In the genomic region with DNA sequence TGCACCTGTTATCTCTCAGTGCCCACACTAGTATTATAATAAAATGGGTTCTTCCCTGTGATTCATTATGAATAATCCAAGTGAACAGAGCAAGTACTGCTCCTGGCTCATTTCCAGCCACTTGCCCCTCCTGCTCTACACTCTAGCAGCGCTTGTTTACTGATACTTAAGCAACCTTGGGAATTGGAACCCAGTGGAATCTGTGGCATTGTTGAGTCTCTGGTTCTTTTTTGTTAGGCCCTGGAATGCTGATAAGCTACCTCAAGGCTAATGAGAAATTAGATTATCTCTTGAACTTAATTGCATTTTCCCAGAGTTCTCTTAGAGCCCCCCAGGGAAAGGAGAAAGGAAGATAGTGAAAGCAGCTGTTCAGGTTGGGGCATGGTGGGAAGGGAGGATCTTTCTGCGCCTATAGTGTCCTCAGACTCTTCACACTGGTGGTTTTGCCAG, we compare ENCODE assay signal across 9 cellular contexts. TPM values are rescaled to one million over a fixed set of nuclear protein-coding genes. Genes with fewer than 3 reads are reported as not detected.
A peak's percentile ranks its signal among the peaks of the same experiment; 100 is the strongest.
DNase-seq lines count a peak whose midpoint lies in the region; TF ChIP-seq lines count a peak whose summit lies in the region.
"Had no signal": no experiment of that assay in that cellular context is flagged by ENCODE, and none has a peak within 500 bp of the region (broad histone marks: within the 10 kb centered on the region; RNA-seq: fewer than 3 reads in every experiment).

No MANE protein-coding gene starts in this region.

- H3K36me3 Mint-ChIP-seq in activated T-helper 2 cell treated with anti-CD3 and anti-CD28 coated beads, Interferon-gamma antibody, Interleukin-2, Interleukin-4, amounts not matched to agents 10 μg/mL and 5 μg/mL and 100 μg/mL, durations not matched to agents 14 hours and 24 hours and 36 hours (ENCODE audit: low read depth): no peaks in the 10 kb centered on the region

- in situ Hi-C loops in GM23248 (cut with MboI): no loop called here
- in situ Hi-C loops in transverse colon (cut with MboI; ENCODE audit: low pct_ligation_motif_present in 1 of 4, low pct_unique_long_range_greater_than_20kb in 1 of 4, low sequenced_read_pairs in 3 of 4): no loop called here

- no peak overlapping the region for H3K27ac Mint-ChIP-seq in activated T-helper 2 cell treated with anti-CD3 and anti-CD28 coated beads, Interferon-gamma antibody, Interleukin-2, Interleukin-4, amounts not matched to agents 10 μg/mL and 5 μg/mL and 100 μg/mL, durations not matched to agents 14 hours and 24 hours and 36 hours

- H3K79me2 ChIP-seq in GM23248 (ENCODE audit: insufficient read depth): no peaks in the 10 kb centered on the region
- no peaks in the 10 kb centered on the region for H3K79me2 ChIP-seq in osteoblast (ENCODE audit: insufficient read depth, low read length)

- no peak overlapping the region for H3K4me3 Mint-ChIP-seq in activated T-helper 2 cell treated with anti-CD3 and anti-CD28 coated beads, Interferon-gamma antibody, Interleukin-2, Interleukin-4, amounts not matched to agents 10 μg/mL and 5 μg/mL and 100 μg/mL, durations not matched to agents 14 hours and 24 hours and 36 hours (ENCODE audit: low read depth)

- no peak for TF ChIP-seq EP300 in transverse colon (IDR thresholded peaks at IDR 0.05; ENCODE audit: low read depth)

- H3K9me3 ChIP-seq in GM23248 (ENCODE audit: low read depth) (no peaks in the 10 kb centered on the region), osteoblast (ENCODE audit: low read depth, low read length) (no peaks in the 10 kb centered on the region), transverse colon (no peaks in the 10 kb centered on the region)
- H3K9me3 ChIP-seq: pancreas had no signal

- no peaks in the 10 kb centered on the region for H3F3A ChIP-seq in GM23248 (ENCODE audit: insufficient read depth)

- H3K4me1 ChIP-seq in GM23248 (ENCODE audit: insufficient read depth): no peaks in the 10 kb centered on the region
- no peaks in the 10 kb centered on the region for H3K4me1 ChIP-seq in osteoblast (ENCODE audit: insufficient read depth, low read length)
- no peaks in the 10 kb centered on the region for H3K4me1 ChIP-seq in transverse colon
- H3K4me1 ChIP-seq: pancreas had no signal

- no peak overlapping the region for H2AFZ ChIP-seq in GM23248
- H2AFZ ChIP-seq in osteoblast (ENCODE audit: low read length): no peak overlapping the region

- H3K4me2 ChIP-seq in GM23248 (ENCODE audit: unreplicated experiment): no peak overlapping the region
- H3K4me2 ChIP-seq in osteoblast (ENCODE audit: insufficient read depth, low read length): no peak overlapping the region

- no peaks in the 10 kb centered on the region for H3K36me3 ChIP-seq in GM23248 (ENCODE audit: low read depth)
- no peaks in the 10 kb centered on the region for H3K36me3 ChIP-seq in osteoblast (ENCODE audit: insufficient read depth, low read length)
- H3K36me3 ChIP-seq in transverse colon: no peaks in the 10 kb centered on the region
- H3K36me3 ChIP-seq: pancreas had no signal

- H3K27ac ChIP-seq in GM23248: no peak overlapping the region
- no peak overlapping the region for H3K27ac ChIP-seq in osteoblast (ENCODE audit: low read depth, low read length)
- no peak overlapping the region for H3K27ac ChIP-seq in transverse colon
- H3K27ac ChIP-seq: pancreas had no signal

- intact Hi-C loops in transverse colon (cut with DNase I; ENCODE audit: low total_unique reads): no loop called here
- intact Hi-C loops in activated T-helper 2 cell treated with anti-CD3 and anti-CD28 coated beads, Interferon-gamma antibody, Interleukin-2, Interleukin-4, amounts not matched to agents 10 μg/mL and 5 μg/mL and 100 μg/mL, durations not matched to agents 14 hours and 24 hours and 36 hours (cut with micrococcal nuclease): no loop called here

- 86 to 88% methylated on average over 2 of the region's 2 CpGs for WGBS in GM23248 (ENCODE audit: low coverage in 1 of 2, low lambda C conversion rate in 2 of 2, missing lambda C conversion rate in 2 of 2), 2 experiments
- WGBS in transverse colon (ENCODE audit: low coverage in 1 of 2), 2 donors: 87 to 100% methylated on average over 1 to 2 of the region's 2 CpGs

- no peaks in the 10 kb centered on the region for H3K27me3 ChIP-seq in GM23248 (replicated peaks; ENCODE audit: insufficient read depth)
- H3K27me3 ChIP-seq in osteoblast (ENCODE audit: insufficient read depth, low read length): peaks cover 2% of the 10 kb centered on the region
- H3K27me3 ChIP-seq in transverse colon: no peaks in the 10 kb centered on the region
- H3K27me3 ChIP-seq: pancreas had no signal

- no peak for TF ChIP-seq POLR2A in transverse colon (IDR thresholded peaks at IDR 0.05)

- no peak overlapping the region for H3K9ac ChIP-seq in GM23248

- H3K9me2 ChIP-seq in GM23248 (ENCODE audit: insufficient read depth): no peaks in the 10 kb centered on the region

- no peak for TF ChIP-seq CTCF in choroid plexus epithelial cell (conservative IDR thresholded peaks at IDR 0.05; ENCODE audit: low read depth, low read length)
- TF ChIP-seq CTCF in osteoblast (IDR thresholded peaks at IDR 0.05; ENCODE audit: extremely low read depth, low read depth, low read length): no peak
- TF ChIP-seq CTCF in transverse colon (IDR thresholded peaks at IDR 0.05): no peak

- H4K20me1 ChIP-seq in GM23248 (ENCODE audit: insufficient read depth) (no peaks in the 10 kb centered on the region), osteoblast (ENCODE audit: insufficient read depth, low read length) (no peaks in the 10 kb centered on the region)

- H3K9me3 Mint-ChIP-seq in activated T-helper 2 cell treated with anti-CD3 and anti-CD28 coated beads, Interferon-gamma antibody, Interleukin-2, Interleukin-4, amounts not matched to agents 10 μg/mL and 5 μg/mL and 100 μg/mL, durations not matched to agents 14 hours and 24 hours and 36 hours: no peaks in the 10 kb centered on the region

- H3K4me3 ChIP-seq in GM23248: no peak overlapping the region
- no peak overlapping the region for H3K4me3 ChIP-seq in choroid plexus epithelial cell (ENCODE audit: low read depth, low read length)
- H3K4me3 ChIP-seq in osteoblast (ENCODE audit: insufficient read depth, low read length): no peak overlapping the region
- H3K4me3 ChIP-seq in transverse colon: no peak overlapping the region
- H3K4me3 ChIP-seq: pancreas had no signal

- H3K4me1 Mint-ChIP-seq in activated T-helper 2 cell treated with anti-CD3 and anti-CD28 coated beads, Interferon-gamma antibody, Interleukin-2, Interleukin-4, amounts not matched to agents 10 μg/mL and 5 μg/mL and 100 μg/mL, durations not matched to agents 14 hours and 24 hours and 36 hours (ENCODE audit: low read depth): no peaks in the 10 kb centered on the region

- DNase-seq in GM23248 (peak; percentile 7), NCI-H2029 (lab: John Stamatoyannopoulos, UW) (peak; percentile 56), choroid plexus epithelial cell (ENCODE audit: low read depth) (peak; percentile 60), osteoblast (ENCODE audit: insufficient read length, low spot score, missing footprints) (peak; percentile 21), transverse colon (no peak), ecto neural progenitor cell (ENCODE audit: low spot score) (no peak)
- DNase-seq in activated T-helper 2 cell treated with anti-CD3 and anti-CD28 coated beads, Interferon-gamma antibody, Interleukin-2, Interleukin-4, amounts not matched to agents 10 μg/mL and 5 μg/mL and 100 μg/mL, durations not matched to agents 14 hours and 24 hours and 36 hours (ENCODE audit: low spot score): no peak
- DNase-seq: cerebellar nuclear complex had no signal

- peaks cover 12% of the 10 kb centered on the region for H3K27me3 Mint-ChIP-seq in activated T-helper 2 cell treated with anti-CD3 and anti-CD28 coated beads, Interferon-gamma antibody, Interleukin-2, Interleukin-4, amounts not matched to agents 10 μg/mL and 5 μg/mL and 100 μg/mL, durations not matched to agents 14 hours and 24 hours and 36 hours (ENCODE audit: low read depth)

RNA-seq across cellular contexts. Expression of gene PRKAR2B, which starts 34.0 kb away (rescaled TPM):
- total RNA-seq in GM23248 (2014; rRNA removed; shearing (Covaris generic)): 1.0 and 3.2 TPM in 2 replicates
- polyA plus RNA-seq in GM23248 (2016; fragmentation: Nextera tagmentation; extraction: Ambion mirVana): 0.81 and 0.89 TPM in 2 replicates
- total RNA-seq in osteoblast (2.4 and 2.5 TPM in 2 replicates), transverse colon (10 to 100 TPM in 2 of 4 donors, 1 to 10 TPM in 2; 7.1 to 22.8 (median 12.9) TPM)
- 0.14 and 0.37 TPM in 2 replicates for total RNA-seq in activated T-helper 2 cell treated with anti-CD3 and anti-CD28 coated beads, Interferon-gamma antibody, Interleukin-2, Interleukin-4, amounts not matched to agents 10 μg/mL and 5 μg/mL and 100 μg/mL, durations not matched to agents 14 hours and 24 hours and 36 hours

Comparison
In these comparisons a context has a peak if more than half of its experiments do, and no peak if none do; other contexts are left out.
1. DNase-seq: peak in GM23248 (single experiment), NCI-H2029 (single experiment), choroid plexus epithelial cell (single experiment) and osteoblast (single experiment); none in transverse colon (single experiment), ecto neural progenitor cell (single experiment) and activated T-helper 2 cell treated with anti-CD3 and anti-CD28 coated beads, Interferon-gamma antibody, Interleukin-2, Interleukin-4, amounts not matched to agents 10 μg/mL and 5 μg/mL and 100 μg/mL, durations not matched to agents 14 hours and 24 hours and 36 hours (single experiment).